ENCODE assay signal across 11 cellular contexts in genomic region chr14:103398427-103399195, GRCh38. TPM values are rescaled to one million over a fixed set of nuclear protein-coding genes. Genes with fewer than 3 reads are reported as not detected.
DNase-seq lines count a peak whose midpoint lies in the region; ATAC-seq and TF ChIP-seq lines count a peak whose summit lies in the region.
"Had no signal": no experiment of that assay in that cellular context is flagged by ENCODE, and none has a peak within 500 bp of the region (broad histone marks: within the 10 kb centered on the region; RNA-seq: fewer than 3 reads in every experiment).

No MANE protein-coding gene starts in this region.

- H3K4me2 ChIP-seq in skeletal muscle satellite cell (ENCODE audit: low read length) = peak overlapping the region; percentile 55

- POLR2A ChIA-PET in HEK293T (lab: Yijun Ruan, JAX) = no interaction called here

- peak; percentile 37 for ATAC-seq in foreskin keratinocyte
- no peak for ATAC-seq in HG02981 (IDR thresholded peaks at IDR 0.05; ENCODE audit: unreplicated experiment)
- ATAC-seq in GM21528 (IDR thresholded peaks at IDR 0.05; ENCODE audit: low FRiP score, unreplicated experiment) = no peak

- peak overlapping the region; percentile 27 for H3K27ac ChIP-seq in foreskin keratinocyte
- H3K27ac ChIP-seq: SJCRH30 had no signal

- DNase-seq in HEK293T (ENCODE audit: extremely low spot score) (no peak), adipocyte (ENCODE audit: low read depth) (peak; percentile 72), foreskin keratinocyte (no peak), activated gamma-delta T cell (lab: John Stamatoyannopoulos, UW) (no peak), NCI-H526 treated with DMSO at 0.1 percent for 48 hours (lab: John Stamatoyannopoulos, UW) (no peak)
- DNase-seq: activated naive CD4-positive, alpha-beta T cell treated with anti-CD3 and anti-CD28 coated beads, Interleukin-2, amount 10 ng/mL, durations not matched to agents 7 days and 5 days; DMS79; SJCRH30 had no signal

- H3K9ac ChIP-seq in adipocyte (ENCODE audit: low read length) = no peak overlapping the region
- H3K9ac ChIP-seq in skeletal muscle satellite cell (ENCODE audit: low read depth, low read length) = no peak overlapping the region

- H3K4me1 ChIP-seq in adipocyte (ENCODE audit: control insufficient read depth, insufficient read depth, low read length) (peaks cover 77% of the 10 kb centered on the region), foreskin keratinocyte (peaks cover 52% of the 10 kb centered on the region), skeletal muscle satellite cell (ENCODE audit: control insufficient read depth, insufficient read depth, low read length) (peaks cover 62% of the 10 kb centered on the region)

- H3K36me3 ChIP-seq in adipocyte (ENCODE audit: control insufficient read depth, insufficient read depth, low read length, severe bottlenecking) (no peaks in the 10 kb centered on the region), skeletal muscle satellite cell (ENCODE audit: insufficient read depth, low read length) (no peaks in the 10 kb centered on the region)
- H3K36me3 ChIP-seq: SJCRH30 had no signal

- peak overlapping the region; percentile 54 for H3K4me3 ChIP-seq in adipocyte (ENCODE audit: low read length)
- peak overlapping the region; percentile 7 for H3K4me3 ChIP-seq in skeletal muscle satellite cell (ENCODE audit: low read length)
- H3K4me3 ChIP-seq: SJCRH30 had no signal

- no peaks in the 10 kb centered on the region for H3K27me3 ChIP-seq in adipocyte (replicated peaks; ENCODE audit: control insufficient read depth, insufficient read depth, low read length)
- no peaks in the 10 kb centered on the region for H3K27me3 ChIP-seq in foreskin keratinocyte
- no peaks in the 10 kb centered on the region for H3K27me3 ChIP-seq in skeletal muscle satellite cell (ENCODE audit: control insufficient read depth, insufficient read depth, low read length)
- H3K27me3 ChIP-seq: SJCRH30 had no signal

- CTCF ChIA-PET in HEK293T (lab: Yijun Ruan, JAX) = interaction anchor here (0.6 kb wide), 1 partner anchor 31 kb away, joined by 3 read pairs; no protein-coding TSS in a partner anchor

- H3K9me3 ChIP-seq in adipocyte (ENCODE audit: control insufficient read depth, low read length) (no peaks in the 10 kb centered on the region), skeletal muscle satellite cell (replicated peaks; ENCODE audit: low read length) (no peaks in the 10 kb centered on the region)
- H3K9me3 ChIP-seq: SJCRH30 had no signal

- TF ChIP-seq CTCF in foreskin keratinocyte (conservative IDR thresholded peaks at IDR 0.05) = no peak

TF ChIP-seq in HEK293T, 16 proteins besides CTCF, POLR2A, EP300 and RAD21:
- no peak for TF ChIP-seq FOXM1 (IDR thresholded peaks at IDR 0.05; ENCODE audit: borderline replicate concordance)
- no peak for TF ChIP-seq PKNOX1 (IDR thresholded peaks at IDR 0.05)
- TF ChIP-seq LEF1 (IDR thresholded peaks at IDR 0.05; ENCODE audit: borderline replicate concordance) = no peak
- no peak for TF ChIP-seq ARNT (IDR thresholded peaks at IDR 0.05)
- TF ChIP-seq ELF4 (IDR thresholded peaks at IDR 0.05) = 0 out of 2 replicates have a peak, but pooled peaks have one; percentile 25
- no peak for TF ChIP-seq FOXK2 (IDR thresholded peaks at IDR 0.05)

RNA-seq across cellular contexts. Expression of gene MARK3, which starts 13.4 kb away (rescaled TPM):
- 77.7 and 89.3 TPM in 2 replicates for total RNA-seq in foreskin keratinocyte
- polyA plus RNA-seq in foreskin keratinocyte = 52.9 and 60.1 TPM in 2 replicates
- 76.7 and 89.7 TPM in 2 replicates for total RNA-seq in skeletal muscle satellite cell (2012; rRNA removed)
